In the genomic region with DNA sequence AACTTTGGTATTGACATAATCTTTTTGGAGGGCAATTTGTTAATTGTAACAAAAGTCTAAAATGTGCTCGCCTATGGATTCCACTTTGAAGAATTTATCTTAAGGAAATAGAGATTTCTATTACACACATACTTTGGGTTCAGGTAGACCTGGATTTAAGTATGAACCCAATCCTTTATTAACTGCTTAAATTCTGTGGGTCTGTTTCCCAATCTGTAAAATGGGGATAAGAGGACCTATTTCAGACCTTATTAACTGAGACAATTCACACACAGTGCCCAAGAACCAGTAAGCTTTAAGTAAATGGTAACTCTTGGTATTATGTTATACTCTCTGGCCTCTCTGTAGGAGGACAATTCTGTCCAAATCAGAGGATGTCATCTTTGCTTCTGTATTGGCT, we compare ENCODE assay signal across 8 cellular contexts. TPM values are rescaled to one million over a fixed set of nuclear protein-coding genes. Genes with fewer than 3 reads are reported as not detected.
DNase-seq lines count a peak whose midpoint lies in the region; ATAC-seq and TF ChIP-seq lines count a peak whose summit lies in the region.

No MANE protein-coding gene starts in this region.

- H3K27ac ChIP-seq in skeletal muscle tissue (ENCODE audit: low read depth, low read length) = peak overlapping the region; percentile 88

- H3K9me3 Mint-ChIP-seq in WTC11 (peaks cover 4% of the 10 kb centered on the region), glutamatergic neuron (ENCODE audit: unreplicated experiment) (peaks cover 2% of the 10 kb centered on the region)

- no peaks in the 10 kb centered on the region for H3K9me3 ChIP-seq in skeletal muscle tissue (ENCODE audit: control insufficient read depth in 3 of 3, low read length in 3 of 3)

- peak overlapping the region; percentile 70 for H3K4me3 ChIP-seq in H7 (ENCODE audit: insufficient read depth, low read depth, low read length)
- peak overlapping the region; percentile 93 to 99 (median 99) for H3K4me3 ChIP-seq in skeletal muscle tissue (ENCODE audit: low read length in 3 of 3)

- H3K36me3 ChIP-seq in H7 (replicated peaks; ENCODE audit: control insufficient read depth, insufficient read depth, low read length) (peaks cover 13% of the 10 kb centered on the region), skeletal muscle tissue (ENCODE audit: control insufficient read depth in 3 of 3, insufficient read depth in 3 of 3, low read length in 3 of 3) (peaks cover 14 to 17% (median 16%) of the 10 kb centered on the region in 3 donors)

- DNase-seq in H7 (no peak), WTC11 (ENCODE audit: low spot score) (no peak), glutamatergic neuron (no peak), GM19238 (ENCODE audit: insufficient read length, low spot score) (no peak), T-helper 9 cell (no peak)

- peak overlapping the region; percentile 37; the same call in 1 of the 2 replicates for H3K27ac Mint-ChIP-seq in WTC11
- H3K27ac Mint-ChIP-seq in glutamatergic neuron (ENCODE audit: unreplicated experiment) = peak overlapping the region; percentile 88

- H3K27me3 Mint-ChIP-seq in WTC11 (ENCODE audit: low read depth) = no peaks in the 10 kb centered on the region
- no peaks in the 10 kb centered on the region for H3K27me3 Mint-ChIP-seq in glutamatergic neuron (ENCODE audit: unreplicated experiment)

- H3K36me3 Mint-ChIP-seq in WTC11 = peaks cover 21% of the 10 kb centered on the region
- no peaks in the 10 kb centered on the region for H3K36me3 Mint-ChIP-seq in glutamatergic neuron (ENCODE audit: unreplicated experiment)

- TF ChIP-seq CTCF in WTC11 (IDR thresholded peaks at IDR 0.05) (no peak), glutamatergic neuron (IDR thresholded peaks at IDR 0.05; ENCODE audit: partially characterized antibody, unreplicated experiment) (no peak)

- peaks cover 14 to 17% (median 15%) of the 10 kb centered on the region in 3 donors for H3K4me1 ChIP-seq in skeletal muscle tissue (ENCODE audit: control insufficient read depth in 3 of 3, insufficient read depth in 3 of 3, low read length in 3 of 3)

- H3K4me1 Mint-ChIP-seq in WTC11 (peaks cover 13% of the 10 kb centered on the region), glutamatergic neuron (ENCODE audit: low read depth, unreplicated experiment) (peaks cover 6% of the 10 kb centered on the region)

- H3K27me3 ChIP-seq in H7 (ENCODE audit: control insufficient read depth, insufficient read depth, low read length) (no peaks in the 10 kb centered on the region), skeletal muscle tissue (ENCODE audit: control insufficient read depth in 3 of 3, insufficient read depth in 3 of 3, low read length in 3 of 3) (no peaks in the 10 kb centered on the region)

- POLR2A ChIA-PET in WTC11 (lab: Charles Lee) = interaction anchor here (1.0 kb wide), 2 partner anchors 21 to 28 kb away, joined by 3 to 8 read pairs; no protein-coding TSS in a partner anchor

- peak overlapping the region; percentile 90 for H3K4me3 Mint-ChIP-seq in WTC11
- peak overlapping the region; percentile 88 for H3K4me3 Mint-ChIP-seq in glutamatergic neuron (ENCODE audit: unreplicated experiment)

- ATAC-seq in WTC11 (no peak), HG03097 (IDR thresholded peaks at IDR 0.05; ENCODE audit: low FRiP score, unreplicated experiment) (no peak), GM19351 (IDR thresholded peaks at IDR 0.05; ENCODE audit: unreplicated experiment) (no peak)

- peak overlapping the region; percentile 91 to 97 (median 95) for H3K9ac ChIP-seq in skeletal muscle tissue (ENCODE audit: low read depth in 1 of 3, low read length in 3 of 3)

- CTCF ChIA-PET in WTC11 (lab: Charles Lee) = interaction anchor here (1.0 to 3.2 kb wide), 6 partner anchors 47 to 141 kb away, joined by 3 to 22 read pairs (median 4); partner anchors contain the start of genes PGF and RPS6KL1

TF ChIP-seq in WTC11, 78 proteins besides CTCF, POLR2A, EP300 and RAD21:
- TF ChIP-seq ESRRA (CRISPR knock-in tag; IDR thresholded peaks at IDR 0.05; ENCODE audit: borderline replicate concordance) (no peak), NFATC4 (CRISPR knock-in tag; IDR thresholded peaks at IDR 0.05) (no peak), ZNF232 (CRISPR knock-in tag; IDR thresholded peaks at IDR 0.05) (no peak), ZMAT4 (CRISPR knock-in tag; IDR thresholded peaks at IDR 0.05) (no peak), NR1H2 (CRISPR knock-in tag; IDR thresholded peaks at IDR 0.05) (no peak), CREM (CRISPR knock-in tag; IDR thresholded peaks at IDR 0.05) (no peak), ATF1 (CRISPR knock-in tag; IDR thresholded peaks at IDR 0.05) (no peak), ZNF317 (CRISPR knock-in tag; IDR thresholded peaks at IDR 0.05; ENCODE audit: borderline replicate concordance, low read depth) (no peak), FOXK1 (CRISPR knock-in tag; IDR thresholded peaks at IDR 0.05) (no peak), PRRX2 (CRISPR knock-in tag; IDR thresholded peaks at IDR 0.05) (no peak), OVOL2 (CRISPR knock-in tag; IDR thresholded peaks at IDR 0.05; ENCODE audit: borderline replicate concordance) (no peak), SP1 (CRISPR knock-in tag; conservative IDR thresholded peaks at IDR 0.05) (no peak), HMGA2 (CRISPR knock-in tag; IDR thresholded peaks at IDR 0.05) (no peak), ZNF219 (CRISPR knock-in tag; IDR thresholded peaks at IDR 0.05; ENCODE audit: borderline replicate concordance) (no peak)

RNA-seq across cellular contexts. Expression of gene EIF2B2, which starts 0.8 kb away (rescaled TPM):
- 50.5 and 51.8 TPM in 2 replicates for total RNA-seq in H7 (2014; rRNA removed; shearing (Covaris generic))
- 46.0 to 50.7 TPM (median 50.5 TPM) in 3 replicates for total RNA-seq in WTC11 (2021)
- total RNA-seq in glutamatergic neuron (ENCODE audit: unreplicated experiment) = 39.6 TPM
- total RNA-seq in skeletal muscle tissue = 18.8 TPM

RNA-seq across cellular contexts. Expression of gene PGF, which starts 46.5 kb away (rescaled TPM):
- 4.6 and 6.9 TPM in 2 replicates for total RNA-seq in H7 (2014; rRNA removed; shearing (Covaris generic))
- total RNA-seq in WTC11 (2021) = 5.0 to 6.7 TPM (median 6.5 TPM) in 3 replicates
- total RNA-seq in glutamatergic neuron (ENCODE audit: unreplicated experiment) = 7.9 TPM
- total RNA-seq in skeletal muscle tissue = 8.9 TPM

RNA-seq across cellular contexts. Expression of gene MLH3, which starts 49.4 kb away (rescaled TPM):
- total RNA-seq in H7 (2014; rRNA removed; shearing (Covaris generic)) = 13.2 and 21.1 TPM in 2 replicates
- total RNA-seq in WTC11 (2021) = 16.7 to 18.3 TPM (median 18.2 TPM) in 3 replicates
- 17.1 TPM for total RNA-seq in glutamatergic neuron (ENCODE audit: unreplicated experiment)
- 48.0 TPM for total RNA-seq in skeletal muscle tissue
